9 cellular contexts compared by ENCODE assay signal in genomic region chr3:8987673-8988655, GRCh38. TPM values are rescaled to one million over a fixed set of nuclear protein-coding genes. Genes with fewer than 3 reads are reported as not detected.
DNase-seq lines count a peak whose midpoint lies in the region; ATAC-seq, FAIRE-seq and TF ChIP-seq lines count a peak whose summit lies in the region.
"Had no signal": no experiment of that assay in that cellular context is flagged by ENCODE, and none has a peak within 500 bp of the region (broad histone marks: within the 10 kb centered on the region; RNA-seq: fewer than 3 reads in every experiment).

No MANE protein-coding gene starts in this region.

- H2AFZ ChIP-seq in H1 (ENCODE audit: low read length) = no peak overlapping the region

- H3K9me3 ChIP-seq in H1 (ENCODE audit: insufficient read depth in 2 of 2, low read depth in 1 of 2, low read length in 1 of 2) = no peaks in the 10 kb centered on the region; a peak in 1 of 4 replicates

- H3K56ac ChIP-seq in H1 (replicated peaks; ENCODE audit: insufficient read length, low read depth, low read length) = no peak overlapping the region
- peak overlapping the region; percentile 74 for H3K56ac ChIP-seq in mesendoderm (ENCODE audit: low read length)

- H4K8ac ChIP-seq in H1 (ENCODE audit: extremely low read depth, insufficient read depth, low read length) (no peak overlapping the region), mesendoderm (ENCODE audit: low read depth, low read length) (no peak overlapping the region)

- H2BK15ac ChIP-seq in H1 (ENCODE audit: low read length) (no peak overlapping the region), mesendoderm (replicated peaks; ENCODE audit: low read depth) (no peak overlapping the region)

- no peak overlapping the region for H3K4me3 Mint-ChIP-seq in stimulated activated effector memory CD8-positive, alpha-beta T cell treated with anti-CD3 and anti-CD28 coated beads, Interleukin-12 subunit alpha, Interleukin-12 subunit beta, amount 100 ng/mL, for 72 hours

- peak; percentile 94 for FAIRE-seq in H1 (lab: Jason Lieb, UNC)
- FAIRE-seq: G401.6 had no signal

- CTCF ChIA-PET in H1 (lab: Charles Lee; ENCODE audit: partially characterized antibody) = interaction anchor here (0.5 to 13.2 kb wide), 73 partner anchors 10 to 428 kb away, joined by 3 to 200 read pairs (median 5); partner anchors contain the start of genes SRGAP3 and THUMPD3

- no peak overlapping the region for H3K14ac ChIP-seq in H1 (ENCODE audit: insufficient read length)

- peak; percentile 10 to 38 for DNase-seq in NCI-H446 (lab: John Stamatoyannopoulos, UW)
- no peak for DNase-seq in NCI-H446 treated with DMSO at 0.1 percent for 48 hours (lab: John Stamatoyannopoulos, UW)
- DNase-seq in NCI-H2227 treated with DMSO at 0.1 percent for 48 hours (lab: John Stamatoyannopoulos, UW) = peak; percentile 29
- DNase-seq in activated CD4-positive, alpha-beta T cell treated with anti-CD3 and anti-CD28 coated beads, Interleukin-2, amount 50 U/mL, for 48 hours = peak; percentile 69 to 74
- peak; percentile 50 to 88 for DNase-seq in H1 (ENCODE audit: low read depth in 1 of 2, low spot score in 2 of 2)
- DNase-seq in mesendoderm = peak; percentile 91
- DNase-seq in stimulated activated effector memory CD8-positive, alpha-beta T cell treated with anti-CD3 and anti-CD28 coated beads, Interleukin-12 subunit alpha, Interleukin-12 subunit beta, amount 100 ng/mL, for 72 hours (ENCODE audit: low spot score in 2 of 2) = peak; percentile 36 to 74

- H3K4ac ChIP-seq in H1 (replicated peaks; ENCODE audit: insufficient read length, low read depth, low read length) = no peak overlapping the region
- no peak overlapping the region for H3K4ac ChIP-seq in mesendoderm (ENCODE audit: low read depth, low read length)

- H4K91ac ChIP-seq in H1 (replicated peaks; ENCODE audit: insufficient read length, low read length) = no peak overlapping the region

- H3K79me1 ChIP-seq in H1 (ENCODE audit: low read depth, low read length) (no peaks in the 10 kb centered on the region), mesendoderm (ENCODE audit: low read length) (no peaks in the 10 kb centered on the region)

- no peaks in the 10 kb centered on the region for H3K36me3 ChIP-seq in H1 (ENCODE audit: control insufficient read depth in 2 of 4, insufficient read depth in 4 of 4, low read length in 3 of 4)
- no peaks in the 10 kb centered on the region for H3K36me3 ChIP-seq in mesendoderm (ENCODE audit: control insufficient read depth, insufficient read depth, low read length)

- TF ChIP-seq RAD21 in H1 (IDR thresholded peaks at IDR 0.05 in 1 of 2, conservative IDR thresholded peaks at IDR 0.05 in 1 of 2; ENCODE audit: low read depth in 2 of 2, low read length in 2 of 2) = peak; percentile 82 to 87

- no peak overlapping the region for H3K27ac Mint-ChIP-seq in stimulated activated effector memory CD8-positive, alpha-beta T cell treated with anti-CD3 and anti-CD28 coated beads, Interleukin-12 subunit alpha, Interleukin-12 subunit beta, amount 100 ng/mL, for 72 hours

- no peak overlapping the region for H2BK5ac ChIP-seq in H1 (ENCODE audit: low read depth, low read length)
- no peak overlapping the region for H2BK5ac ChIP-seq in mesendoderm (ENCODE audit: low read length)

- H4K5ac ChIP-seq in H1 (ENCODE audit: insufficient read length, low read depth, low read length) (no peak overlapping the region), mesendoderm (ENCODE audit: low read length) (no peak overlapping the region)

- H3K4me2 ChIP-seq in H1 (ENCODE audit: insufficient read depth in 1 of 2, low read depth in 2 of 2, low read length in 2 of 2) = peak overlapping the region; percentile 46 to 58; a peak in 3 of 4 replicates
- H3K4me2 ChIP-seq in mesendoderm (ENCODE audit: low read length) = peak overlapping the region; percentile 45

- no peak overlapping the region for H3K9ac ChIP-seq in H1 (replicated peaks in 1 of 4; ENCODE audit: extremely low read depth in 1 of 4, low read depth in 3 of 4, low read length in 3 of 4)
- no peak overlapping the region for H3K9ac ChIP-seq in mesendoderm (ENCODE audit: low read length)

- WGBS in H1 (ENCODE audit: extremely low coverage in 1 of 2, insufficient coverage in 1 of 2, insufficient read length in 1 of 2, insufficient replicate concordance in 2 of 2, low coverage in 1 of 2, low lambda C conversion rate in 2 of 2, missing lambda C conversion rate in 1 of 2), 2 experiments = 35% methylated on average over 17 of the region's 17 CpGs; no CpG with 5 or more reads in 1 of the 2 experiments
- WGBS in mesendoderm (ENCODE audit: extremely low coverage, insufficient coverage, low lambda C conversion rate) = no CpG with 5 or more reads among the region's 17 CpGs

- H3K4me1 Mint-ChIP-seq in stimulated activated effector memory CD8-positive, alpha-beta T cell treated with anti-CD3 and anti-CD28 coated beads, Interleukin-12 subunit alpha, Interleukin-12 subunit beta, amount 100 ng/mL, for 72 hours = no peaks in the 10 kb centered on the region

- H3K36me3 Mint-ChIP-seq in stimulated activated effector memory CD8-positive, alpha-beta T cell treated with anti-CD3 and anti-CD28 coated beads, Interleukin-12 subunit alpha, Interleukin-12 subunit beta, amount 100 ng/mL, for 72 hours = no peaks in the 10 kb centered on the region

- H2BK12ac ChIP-seq in H1 (ENCODE audit: low read depth, low read length) = no peak overlapping the region

- H3K18ac ChIP-seq in H1 (ENCODE audit: extremely low read depth, low read length) (no peak overlapping the region; the same call in 1 of the 2 replicates), mesendoderm (ENCODE audit: low read length) (no peak overlapping the region)

- H3K23ac ChIP-seq in H1 (ENCODE audit: insufficient read length) (no peak overlapping the region), mesendoderm (ENCODE audit: low read length) (no peak overlapping the region)

- TF ChIP-seq CTCF in H1 (IDR thresholded peaks at IDR 0.05; ENCODE audit: control extremely low read depth in 1 of 3, insufficient read depth in 1 of 3, low read depth in 1 of 3, low read length in 3 of 3) = peak; percentile 78 to 94 (median 79)

- H3K4me3 ChIP-seq in H1 (ENCODE audit: extremely low read depth in 1 of 4, insufficient read depth in 2 of 4, low read depth in 3 of 4, low read length in 4 of 4) = peak overlapping the region in 2 of 4 experiments; percentile 11 to 43; a peak in 3 of 8 replicates
- H3K4me3 ChIP-seq in mesendoderm (ENCODE audit: low read length) = no peak overlapping the region

- peaks cover 0 to 6% (median 3%) of the 10 kb centered on the region in 4 experiments; a peak in 6 of 7 replicates for H3K4me1 ChIP-seq in H1 (replicated peaks in 1 of 4; ENCODE audit: control insufficient read depth in 3 of 4, insufficient read depth in 4 of 4, low read length in 3 of 4)
- no peaks in the 10 kb centered on the region for H3K4me1 ChIP-seq in mesendoderm (ENCODE audit: control insufficient read depth, low read depth, low read length)

- no peaks in the 10 kb centered on the region for H3K27me3 ChIP-seq in H1 (replicated peaks in 1 of 4; ENCODE audit: control insufficient read depth in 3 of 4, extremely low read depth in 1 of 4, insufficient read depth in 3 of 4, low read length in 3 of 4)
- no peaks in the 10 kb centered on the region for H3K27me3 ChIP-seq in mesendoderm (ENCODE audit: insufficient read depth, low read length, poor library complexity)

- no peak overlapping the region for H2BK20ac ChIP-seq in H1 (ENCODE audit: low read length)

- H4K20me1 ChIP-seq in H1 (replicated peaks in 1 of 2; ENCODE audit: control insufficient read depth in 1 of 2, insufficient read depth in 2 of 2, low read length in 2 of 2) = no peaks in the 10 kb centered on the region

- H3K23me2 ChIP-seq in H1 (ENCODE audit: low read depth, low read length) = no peaks in the 10 kb centered on the region

- TF ChIP-seq EP300 in H1 (IDR thresholded peaks at IDR 0.05; ENCODE audit: borderline replicate concordance in 1 of 2, low read depth in 2 of 2, low read length in 2 of 2) = no peak

- H3K9me3 Mint-ChIP-seq in stimulated activated effector memory CD8-positive, alpha-beta T cell treated with anti-CD3 and anti-CD28 coated beads, Interleukin-12 subunit alpha, Interleukin-12 subunit beta, amount 100 ng/mL, for 72 hours = no peaks in the 10 kb centered on the region

- no peak for TF ChIP-seq POLR2A in H1 (IDR thresholded peaks at IDR 0.05; ENCODE audit: control extremely low read depth in 1 of 2, low read depth in 2 of 2, low read length in 2 of 2)

- H3K79me2 ChIP-seq in H1 (ENCODE audit: control insufficient read depth in 1 of 2, insufficient read depth in 2 of 2, low read length in 2 of 2) (no peaks in the 10 kb centered on the region), mesendoderm (ENCODE audit: control insufficient read depth, insufficient read depth, low read length) (no peaks in the 10 kb centered on the region)

- POLR2A ChIA-PET in H1 (lab: Charles Lee; ENCODE audit: partially characterized antibody) = interaction anchor here (0.5 to 1.7 kb wide), 4 partner anchors 26 to 667 kb away, joined by 3 to 4 read pairs (median 4); no protein-coding TSS in a partner anchor

- H2BK120ac ChIP-seq in H1 (replicated peaks; ENCODE audit: low read depth, low read length) (no peak overlapping the region), mesendoderm (ENCODE audit: low read depth, low read length) (no peak overlapping the region)

- ATAC-seq in HG02852 (IDR thresholded peaks at IDR 0.05; ENCODE audit: unreplicated experiment) = peak; percentile 80
- ATAC-seq in stimulated activated effector memory CD8-positive, alpha-beta T cell treated with anti-CD3 and anti-CD28 coated beads, Interleukin-12 subunit alpha, Interleukin-12 subunit beta, amount 100 ng/mL, for 72 hours = peak; percentile 61

- H2AK5ac ChIP-seq in H1 (ENCODE audit: low read depth, low read length) (no peak overlapping the region), mesendoderm (ENCODE audit: low read length) (no peak overlapping the region)

- H3K27ac ChIP-seq in H1 (ENCODE audit: low read depth, low read length) (no peak overlapping the region), mesendoderm (ENCODE audit: low read depth, low read length) (no peak overlapping the region)

TF ChIP-seq in H1, 55 proteins besides CTCF, POLR2A, EP300 and RAD21 (continues in another document):
- no peak for TF ChIP-seq TBP (IDR thresholded peaks at IDR 0.05; ENCODE audit: low read depth, low read length)
- 0 out of 4 replicates have a peak, but pooled peaks of 1 of the 2 experiments have one; percentile 57 for TF ChIP-seq SIN3A (conservative IDR thresholded peaks at IDR 0.05 in 1 of 2, IDR thresholded peaks at IDR 0.05 in 1 of 2; ENCODE audit: low read depth in 1 of 2, low read length in 2 of 2)

RNA-seq across cellular contexts. Expression of gene RAD18, which starts 24.7 kb away (rescaled TPM):
- 23.0 and 23.2 TPM in 2 replicates for total RNA-seq in H1 (2021; fragmentation: NEBNext Ultra II Directional; extraction: Animal tissue kit (Norgen Biotek cat#: 25700))
- 13.0 and 22.7 TPM in 2 replicates for polyA plus RNA-seq in H1 (2011; rRNA removed)
- polyA plus RNA-seq in H1 (2011; cell fraction: cytosol; rRNA removed) = 12.9 TPM
- 8.6 TPM for polyA plus RNA-seq in H1 (2011; cell fraction: nucleus; rRNA removed)
- 8.5 to 13.3 TPM (median 9.9 TPM) in 4 replicates for polyA plus RNA-seq in H1 (2012, experiment 1 of 2)
- 0.59 TPM for polyA plus RNA-seq in H1 (2012, experiment 2 of 2)
- 14.7 TPM for polyA plus RNA-seq in H1 (2013, experiment 1 of 2)
- 16.1 TPM for polyA plus RNA-seq in H1 (2013, experiment 2 of 2)
- polyA minus RNA-seq in H1 (2011; rRNA and poly(A)+ RNA removed) = 20.8 and 23.0 TPM in 2 replicates
- 8.9 TPM for polyA minus RNA-seq in H1 (2011; cell fraction: cytosol; rRNA and poly(A)+ RNA removed)
- polyA minus RNA-seq in H1 (2011; cell fraction: nucleus; rRNA and poly(A)+ RNA removed) = 33.8 TPM
- polyA plus RNA-seq in mesendoderm (2013, experiment 1 of 2) = 23.8 TPM
- 23.6 TPM for polyA plus RNA-seq in mesendoderm (2013, experiment 2 of 2)
